In genomic region chr3:39346785-39347585, GRCh38 we compare ENCODE assay signal across 14 cellular contexts. TPM values are rescaled to one million over a fixed set of nuclear protein-coding genes. Genes with fewer than 3 reads are reported as not detected.
DNase-seq lines count a peak whose midpoint lies in the region; ATAC-seq and TF ChIP-seq lines count a peak whose summit lies in the region.
"Had no signal": no experiment of that assay in that cellular context is flagged by ENCODE, and none has a peak within 500 bp of the region (broad histone marks: within the 10 kb centered on the region; RNA-seq: fewer than 3 reads in every experiment).

No MANE protein-coding gene starts in this region.

- H3K27ac Mint-ChIP-seq in activated naive CD8-positive, alpha-beta T cell treated with anti-CD3 and anti-CD28 coated beads, Interleukin-2, amount 10 ng/mL, durations not matched to agents 7 days and 5 days, result peak overlapping the region; percentile 60

- H3K4me1 Mint-ChIP-seq in activated naive CD8-positive, alpha-beta T cell treated with anti-CD3 and anti-CD28 coated beads, Interleukin-2, amount 10 ng/mL, durations not matched to agents 7 days and 5 days, result peaks cover 25% of the 10 kb centered on the region

- no peak overlapping the region for H2BK5ac ChIP-seq in trophoblast cell (ENCODE audit: low read depth, low read length, poor library complexity)

- ATAC-seq in GM18499 (IDR thresholded peaks at IDR 0.05; ENCODE audit: insufficient read depth, unreplicated experiment) (peak; percentile 75), GM21381 (IDR thresholded peaks at IDR 0.05; ENCODE audit: unreplicated experiment) (peak; percentile 90), HG03108 (IDR thresholded peaks at IDR 0.05; ENCODE audit: unreplicated experiment) (peak; percentile 84), upper lobe of left lung (ENCODE audit: low FRiP score in 2 of 2) (no peak)
- ATAC-seq in activated naive CD8-positive, alpha-beta T cell treated with anti-CD3 and anti-CD28 coated beads, Interleukin-2, amount 10 ng/mL, durations not matched to agents 7 days and 5 days (ENCODE audit: low read depth), result peak; percentile 73
- ATAC-seq: upper lobe of right lung had no signal

- no peaks in the 10 kb centered on the region for H3K27me3 Mint-ChIP-seq in activated naive CD8-positive, alpha-beta T cell treated with anti-CD3 and anti-CD28 coated beads, Interleukin-2, amount 10 ng/mL, durations not matched to agents 7 days and 5 days

- no peak overlapping the region for H2AK5ac ChIP-seq in trophoblast cell (ENCODE audit: low read length)

- no peak overlapping the region for H3K18ac ChIP-seq in trophoblast cell (ENCODE audit: low read length)

- no peak overlapping the region for H3K27ac ChIP-seq in upper lobe of left lung
- no peak overlapping the region for H3K27ac ChIP-seq in trophoblast cell (ENCODE audit: low read depth, low read length)
- H3K27ac ChIP-seq: esophagus squamous epithelium, SK-N-MC, upper lobe of right lung had no signal

- peaks cover 2% of the 10 kb centered on the region for H3K9me3 Mint-ChIP-seq in activated naive CD8-positive, alpha-beta T cell treated with anti-CD3 and anti-CD28 coated beads, Interleukin-2, amount 10 ng/mL, durations not matched to agents 7 days and 5 days

- H4K91ac ChIP-seq in trophoblast cell (ENCODE audit: low read depth, low read length), result no peak overlapping the region

- H3K4me2 ChIP-seq in trophoblast cell (ENCODE audit: low read length), result no peak overlapping the region

- no peak overlapping the region for H3K4ac ChIP-seq in trophoblast cell (ENCODE audit: low read depth, low read length)

- H3K79me1 ChIP-seq in trophoblast cell (ENCODE audit: low read length), result no peaks in the 10 kb centered on the region

- H3K4me3 ChIP-seq in upper lobe of left lung, result no peak overlapping the region
- no peak overlapping the region for H3K4me3 ChIP-seq in trophoblast cell (ENCODE audit: low read depth, low read length)
- H3K4me3 ChIP-seq: esophagus squamous epithelium, SK-N-MC, upper lobe of right lung had no signal

- TF ChIP-seq EP300 in upper lobe of left lung (IDR thresholded peaks at IDR 0.05), result no peak

- no peak overlapping the region for H3K14ac ChIP-seq in trophoblast cell (ENCODE audit: low read length)

- H4K12ac ChIP-seq in trophoblast cell (ENCODE audit: low read depth, low read length), result no peak overlapping the region

- peak overlapping the region; percentile 5 for H3K4me3 Mint-ChIP-seq in activated naive CD8-positive, alpha-beta T cell treated with anti-CD3 and anti-CD28 coated beads, Interleukin-2, amount 10 ng/mL, durations not matched to agents 7 days and 5 days

- no peaks in the 10 kb centered on the region for H3K36me3 ChIP-seq in upper lobe of left lung
- no peaks in the 10 kb centered on the region for H3K36me3 ChIP-seq in trophoblast cell (ENCODE audit: control insufficient read depth in 1 of 2, insufficient read depth in 2 of 2, low read length in 2 of 2)
- H3K36me3 ChIP-seq: esophagus squamous epithelium, upper lobe of right lung had no signal

- H2BK120ac ChIP-seq in trophoblast cell (ENCODE audit: insufficient read depth, low read length, poor library complexity), result no peak overlapping the region

- no peak overlapping the region for H3K23ac ChIP-seq in trophoblast cell (ENCODE audit: low read length)

- H3K9ac ChIP-seq in trophoblast cell (ENCODE audit: low read length), result no peak overlapping the region

- no peaks in the 10 kb centered on the region for H3K79me2 ChIP-seq in trophoblast cell (ENCODE audit: control insufficient read depth, insufficient read depth, low read length, poor library complexity)

- H2AFZ ChIP-seq in trophoblast cell (ENCODE audit: insufficient read depth, low read length, poor library complexity), result no peak overlapping the region

- no peak for DNase-seq in activated naive CD8-positive, alpha-beta T cell treated with anti-CD3 and anti-CD28 coated beads, Interleukin-2, amount 10 ng/mL, durations not matched to agents 7 days and 5 days
- DNase-seq in NCI-H526 (lab: John Stamatoyannopoulos, UW) (no peak), upper lobe of left lung (no peak), putamen (ENCODE audit: low spot score) (no peak), trophoblast cell (no peak)
- DNase-seq: esophagus squamous epithelium, H7, NCI-H1694, upper lobe of right lung had no signal

- H3K27me3 ChIP-seq in upper lobe of left lung (no peaks in the 10 kb centered on the region), trophoblast cell (ENCODE audit: insufficient read depth, low read length) (no peaks in the 10 kb centered on the region)
- H3K27me3 ChIP-seq: esophagus squamous epithelium, upper lobe of right lung had no signal

- POLR2A ChIA-PET in activated naive CD8-positive, alpha-beta T cell treated with anti-CD3 and anti-CD28 coated beads, Interleukin-2, amount 10 ng/mL, durations not matched to agents 7 days and 5 days (lab: Charles Lee), result interaction anchor here (1.7 kb wide), 1 partner anchor 60 kb away, joined by 3 read pairs; the partner anchor contains the start of gene RPSA

- TF ChIP-seq CTCF in upper lobe of left lung (IDR thresholded peaks at IDR 0.05), result no peak

- H3K36me3 Mint-ChIP-seq in activated naive CD8-positive, alpha-beta T cell treated with anti-CD3 and anti-CD28 coated beads, Interleukin-2, amount 10 ng/mL, durations not matched to agents 7 days and 5 days, result peaks cover 3% of the 10 kb centered on the region

- no peak overlapping the region for H4K8ac ChIP-seq in trophoblast cell (ENCODE audit: low read depth, low read length)

- H3K9me3 ChIP-seq in upper lobe of left lung, result no peaks in the 10 kb centered on the region
- no peaks in the 10 kb centered on the region for H3K9me3 ChIP-seq in trophoblast cell (ENCODE audit: insufficient read depth, low read depth, low read length)
- H3K9me3 ChIP-seq: esophagus squamous epithelium, upper lobe of right lung had no signal

- TF ChIP-seq POLR2A in upper lobe of left lung (IDR thresholded peaks at IDR 0.05), result no peak

- WGBS in upper lobe of left lung, 2 donors, result 47 to 57% methylated on average over 2 of the region's 2 CpGs
- no CpG with 5 or more reads among the region's 2 CpGs for WGBS in trophoblast cell (ENCODE audit: extremely low coverage, insufficient coverage, insufficient read length)

- H3K4me1 ChIP-seq in upper lobe of left lung (no peaks in the 10 kb centered on the region), trophoblast cell (ENCODE audit: control insufficient read depth in 1 of 2, insufficient read depth in 2 of 2, low read length in 2 of 2) (no peaks in the 10 kb centered on the region)
- H3K4me1 ChIP-seq: esophagus squamous epithelium, upper lobe of right lung had no signal

- H2BK12ac ChIP-seq in trophoblast cell (ENCODE audit: low read length), result no peak overlapping the region

RNA-seq across cellular contexts. Expression of gene CCR8, which starts 17.5 kb away (rescaled TPM):
- 1 to 10 TPM; 1.1 to 1.2 TPM for total RNA-seq in activated naive CD8-positive, alpha-beta T cell treated with anti-CD3 and anti-CD28 coated beads, Interleukin-2, amount 10 ng/mL, durations not matched to agents 7 days and 5 days
- total RNA-seq in upper lobe of left lung, result not detected
- polyA plus RNA-seq in trophoblast cell (2013), result not detected in 2 replicates
- total RNA-seq: H7, upper lobe of right lung had no signal
- polyA plus RNA-seq: adipose tissue had no signal

RNA-seq across cellular contexts. Expression of gene SLC25A38, which starts 36.2 kb away (rescaled TPM):
- total RNA-seq in activated naive CD8-positive, alpha-beta T cell treated with anti-CD3 and anti-CD28 coated beads, Interleukin-2, amount 10 ng/mL, durations not matched to agents 7 days and 5 days, result 10 to 100 TPM; 46.0 to 46.1 TPM
- 10 to 100 TPM; 17.5 to 36.5 (median 30.2) TPM for total RNA-seq in upper lobe of left lung
- 20.3 and 21.5 TPM in 2 replicates for polyA plus RNA-seq in trophoblast cell (2013)

RNA-seq across cellular contexts. Expression of gene RPSA, which starts 59.5 kb away (rescaled TPM):
- 1,000 to 10,000 TPM; 1,282 to 1,296 TPM for total RNA-seq in activated naive CD8-positive, alpha-beta T cell treated with anti-CD3 and anti-CD28 coated beads, Interleukin-2, amount 10 ng/mL, durations not matched to agents 7 days and 5 days
- total RNA-seq in upper lobe of left lung, result 100 to 1,000 TPM; 317 to 921 (median 709) TPM
- 1,546 and 1,587 TPM in 2 replicates for polyA plus RNA-seq in trophoblast cell (2013)

Comparison
In these comparisons a context has a peak if more than half of its experiments do, and no peak if none do; other contexts are left out.
1. ATAC-seq: peak in GM18499 (single experiment), GM21381 (single experiment), HG03108 (single experiment) and activated naive CD8-positive, alpha-beta T cell treated with anti-CD3 and anti-CD28 coated beads, Interleukin-2, amount 10 ng/mL, durations not matched to agents 7 days and 5 days (single experiment); none in upper lobe of left lung (0 of 2).